8 cellular contexts compared by ENCODE assay signal in genomic region chr15:45402162-45402954, GRCh38. TPM values are rescaled to one million over a fixed set of nuclear protein-coding genes. Genes with fewer than 3 reads are reported as not detected.
DNase-seq lines count a peak whose midpoint lies in the region; ATAC-seq and TF ChIP-seq lines count a peak whose summit lies in the region.

No MANE protein-coding gene starts in this region.

- H3K27me3 Mint-ChIP-seq in WTC11 (ENCODE audit: low read depth) (peaks cover 7% of the 10 kb centered on the region), immature natural killer cell (ENCODE audit: low read depth in 3 of 3) (peaks cover 0 to 3% (median 2%) of the 10 kb centered on the region in 3 donors)

- peak overlapping the region; percentile 95 for H3K4me3 Mint-ChIP-seq in WTC11
- peak overlapping the region; percentile 88 to 96 (median 95) for H3K4me3 Mint-ChIP-seq in immature natural killer cell

- H3K36me3 Mint-ChIP-seq in WTC11 = peaks cover 16% of the 10 kb centered on the region
- H3K36me3 Mint-ChIP-seq in immature natural killer cell = peaks cover 5 to 16% (median 6%) of the 10 kb centered on the region in 3 donors

- under 1% methylated on average over 80 of the region's 84 CpGs for WGBS in smooth muscle cell (ENCODE audit: low lambda C conversion rate)

- H3K9me3 Mint-ChIP-seq in WTC11 (no peaks in the 10 kb centered on the region), immature natural killer cell (no peaks in the 10 kb centered on the region)

- peak overlapping the region; percentile 69 for H3K27ac ChIP-seq in smooth muscle cell (ENCODE audit: low read depth)

- CTCF ChIA-PET in WTC11 (lab: Charles Lee) = interaction anchor here (0.6 to 5.2 kb wide), 20 partner anchors 9 to 284 kb away, joined by 3 to 48 read pairs (median 4); partner anchors contain the start of gene GATM

- H3K4me2 ChIP-seq in smooth muscle cell = peak overlapping the region; percentile 90

- H3K4me3 ChIP-seq in cardiac fibroblast (replicated peaks in 1 of 2; ENCODE audit: low read depth in 2 of 2, low read length in 2 of 2) = peak overlapping the region; percentile 89 to 92
- peak overlapping the region; percentile 92 for H3K4me3 ChIP-seq in smooth muscle cell

- peaks cover 31% of the 10 kb centered on the region for H3K79me2 ChIP-seq in smooth muscle cell (ENCODE audit: low read depth)

- POLR2A ChIA-PET in WTC11 (lab: Charles Lee) = interaction anchor here (0.7 to 1.7 kb wide), 11 partner anchors 18 to 239 kb away, joined by 3 to 11 read pairs (median 4); partner anchors contain the start of genes BLOC1S6 and SHF

- H3K27ac Mint-ChIP-seq in WTC11 (no peak overlapping the region), immature natural killer cell (peak overlapping the region; percentile 93 to 98 (median 96))

- in situ Hi-C loops in GM18951 (cut with MboI; ENCODE audit: low sequenced_read_pairs, unreplicated experiment) = loop anchor here (10.0 kb wide), 1 partner anchor 198 kb away; no protein-coding TSS in a partner anchor

- peak; percentile 99 for DNase-seq in AG08396 (ENCODE audit: low spot score)
- peak; percentile 92 for DNase-seq in NCI-H2227 treated with DMSO at 0.1 percent for 48 hours (lab: John Stamatoyannopoulos, UW)
- DNase-seq in WTC11 (ENCODE audit: low spot score) = peak; percentile 91
- DNase-seq in cardiac fibroblast (ENCODE audit: low read depth in 2 of 2) = peak; percentile 99
- peak; percentile 94 to 97 (median 97) for DNase-seq in immature natural killer cell
- peak; percentile 52 for DNase-seq in smooth muscle cell (lab: John Stamatoyannopoulos, UW; ENCODE audit: unreplicated experiment)

- no peaks in the 10 kb centered on the region for H3K9me3 ChIP-seq in smooth muscle cell (replicated peaks; ENCODE audit: low read depth)

- H3K27me3 ChIP-seq in smooth muscle cell (ENCODE audit: low read depth) = peaks cover 10% of the 10 kb centered on the region

- H3K36me3 ChIP-seq in smooth muscle cell (ENCODE audit: low read depth) = peaks cover 7% of the 10 kb centered on the region

- peak; percentile 94 for TF ChIP-seq POLR2A in GM18951 (IDR thresholded peaks at IDR 0.05; ENCODE audit: extremely low read depth, insufficient read depth, insufficient read length)

- no peaks in the 10 kb centered on the region for H3F3A ChIP-seq in smooth muscle cell (ENCODE audit: low read depth)

- peaks cover 12% of the 10 kb centered on the region for H3K4me1 ChIP-seq in smooth muscle cell (ENCODE audit: low read depth)

- TF ChIP-seq CTCF in WTC11 (IDR thresholded peaks at IDR 0.05) (no peak), cardiac fibroblast (IDR thresholded peaks at IDR 0.05; ENCODE audit: low read depth, low read length) (no peak), smooth muscle cell (IDR thresholded peaks at IDR 0.05; ENCODE audit: borderline replicate concordance, insufficient read depth, poor library complexity, severe bottlenecking) (no peak)

- peaks cover 30% of the 10 kb centered on the region for H4K20me1 ChIP-seq in smooth muscle cell (ENCODE audit: low read depth)

- peaks cover 18% of the 10 kb centered on the region for H3K4me1 Mint-ChIP-seq in WTC11
- H3K4me1 Mint-ChIP-seq in immature natural killer cell = peaks cover 25 to 47% of the 10 kb centered on the region in 2 donors

- ATAC-seq in HG03175 (IDR thresholded peaks at IDR 0.05; ENCODE audit: unreplicated experiment) = peak; percentile 86
- peak; percentile 97 for ATAC-seq in WTC11

- peak overlapping the region; percentile 81 for H3K9ac ChIP-seq in smooth muscle cell (ENCODE audit: low read depth)

- peak overlapping the region; percentile 91 for H2AFZ ChIP-seq in smooth muscle cell (ENCODE audit: low read depth)

TF ChIP-seq in WTC11, 78 proteins besides CTCF, POLR2A, EP300 and RAD21 (continues in another document):
- peak; percentile 80 for TF ChIP-seq NFYB (CRISPR knock-in tag; conservative IDR thresholded peaks at IDR 0.05; ENCODE audit: low read depth)
- TF ChIP-seq OVOL2 (CRISPR knock-in tag; IDR thresholded peaks at IDR 0.05; ENCODE audit: borderline replicate concordance) = no peak
- peak; percentile 56; the same call in 1 of the 2 replicates for TF ChIP-seq GABPB1 (CRISPR knock-in tag; IDR thresholded peaks at IDR 0.05)
- TF ChIP-seq NR3C1 (CRISPR knock-in tag; conservative IDR thresholded peaks at IDR 0.05; ENCODE audit: low read depth) = no peak
- TF ChIP-seq NR1H2 (CRISPR knock-in tag; IDR thresholded peaks at IDR 0.05) = no peak
- no peak for TF ChIP-seq E2F5 (CRISPR knock-in tag; IDR thresholded peaks at IDR 0.05)
- TF ChIP-seq MLX (CRISPR knock-in tag; IDR thresholded peaks at IDR 0.05) = no peak
- TF ChIP-seq ELF4 (CRISPR knock-in tag; IDR thresholded peaks at IDR 0.05; ENCODE audit: low read depth) = no peak
- no peak for TF ChIP-seq ZBTB21 (CRISPR knock-in tag; IDR thresholded peaks at IDR 0.05; ENCODE audit: borderline replicate concordance)
- no peak for TF ChIP-seq ZNF138 (CRISPR knock-in tag; conservative IDR thresholded peaks at IDR 0.05)
- 0 out of 2 replicates have a peak, but pooled peaks have one; percentile 59 for TF ChIP-seq ZNF232 (CRISPR knock-in tag; IDR thresholded peaks at IDR 0.05)
- TF ChIP-seq ZBTB43 (CRISPR knock-in tag; IDR thresholded peaks at IDR 0.05) = no peak
- no peak for TF ChIP-seq ARID4B (CRISPR knock-in tag; IDR thresholded peaks at IDR 0.05; ENCODE audit: borderline replicate concordance)
- no peak for TF ChIP-seq FOXK1 (CRISPR knock-in tag; IDR thresholded peaks at IDR 0.05)
- TF ChIP-seq MYBL2 (CRISPR knock-in tag; IDR thresholded peaks at IDR 0.05) = no peak
- no peak for TF ChIP-seq E2F4 (CRISPR knock-in tag; IDR thresholded peaks at IDR 0.05; ENCODE audit: borderline replicate concordance, low read depth)

RNA-seq across cellular contexts. Expression of gene GATM, which starts 24.0 kb away (rescaled TPM):
- 10.1 to 18.0 TPM (median 17.0 TPM) in 3 replicates for total RNA-seq in WTC11 (2021)
- 1 to 10 TPM in 1 of 3 donors, under 1 TPM in 2; 0.27 to 1.2 (median 0.54) TPM for polyA plus RNA-seq in immature natural killer cell
- total RNA-seq in smooth muscle cell = 0.67 and 1.1 TPM in 2 replicates
- polyA plus RNA-seq in smooth muscle cell = 1.1 and 1.7 TPM in 2 replicates

Comparison
In these comparisons a context has a peak if more than half of its experiments do, and no peak if none do; other contexts are left out.
1. Peak in every context shown above with its lines: DNase-seq, ATAC-seq, H3K4me3 ChIP-seq and H3K27ac ChIP-seq.